In genomic region chr4:5573965-5574364, GRCh38 we compare ENCODE assay signal across 36 cellular contexts.
"Had no signal": no experiment of that assay in that cellular context is flagged by ENCODE, and none has a peak within 500 bp of the region (broad histone marks: within the 10 kb centered on the region; RNA-seq: fewer than 3 reads in every experiment).

No MANE protein-coding gene starts in this region.

- H3K9me3 ChIP-seq: adrenal gland, body of pancreas had no signal

- H3K36me3 ChIP-seq: adrenal gland had no signal

- H3K4me3 Mint-ChIP-seq: activated B cell treated with CpG ODN at 0.5 μM for 24 hours; activated CD4-positive, alpha-beta memory T cell treated with anti-CD3 and anti-CD28 coated beads for 36 hours; activated CD4-positive, alpha-beta T cell treated with anti-CD3 and anti-CD28 coated beads, Interleukin-2, amount 10 ng/mL, durations not matched to agents 24 days and 14 days; activated CD8-positive, alpha-beta T cell treated with anti-CD3 and anti-CD28 coated beads for 36 hours; activated naive CD4-positive, alpha-beta T cell treated with anti-CD3 and anti-CD28 coated beads for 36 hours; activated naive CD8-positive, alpha-beta T cell treated with anti-CD3 and anti-CD28 coated beads for 36 hours; activated T-cell treated with anti-CD3 and anti-CD28 coated beads, Interleukin-2, amount 50 U/mL, for 4 hours; activated T-cell treated with anti-CD3 and anti-CD28 coated beads, Interleukin-2, amount 50 U/mL, for 72 hours; activated T-helper 1 cell treated with anti-CD3 and anti-CD28 coated beads, Interleukin-12 subunit alpha, Interleukin-12 subunit beta, Interleukin-2, Interleukin-4 antibody, amounts not matched to agents 30 ng/mL and 10 ng/mL and 1 ng/mL, durations not matched to agents 14 hours and 24 hours and 36 hours; activated T-helper 17 cell treated with anti-CD3 and anti-CD28 coated beads, Interleukin-2, amount 50 U/mL, for 72 hours; T-helper 1 cell treated with Interleukin-12 subunit alpha and Interleukin-12 subunit beta and Interleukin-4 antibody, amounts not matched to agents 30 μg/mL and 1 μg/mL, for 36 hours; T-helper 2 cell treated with Interferon-gamma antibody and Interleukin-4, amounts not matched to agents 5 μg/mL and 100 μg/mL, for 36 hours had no signal

- ATAC-seq: activated CD8-positive, alpha-beta T cell treated with anti-CD3 and anti-CD28 coated beads for 36 hours; activated naive CD4-positive, alpha-beta T cell treated with anti-CD3 and anti-CD28 coated beads, Interleukin-2, amount 50 U/mL, for 72 hours; activated T-cell treated with anti-CD3 and anti-CD28 coated beads, Interleukin-2, amount 50 U/mL, for 4 hours; activated T-cell treated with anti-CD3 and anti-CD28 coated beads, Interleukin-2, amount 50 U/mL, for 72 hours; activated T-helper 17 cell treated with anti-CD3 and anti-CD28 coated beads, Interleukin-2, amount 50 U/mL, for 72 hours; body of pancreas had no signal

- H3K4me1 Mint-ChIP-seq: activated B cell treated with CpG ODN at 0.5 μM for 24 hours; activated CD4-positive, alpha-beta T cell treated with anti-CD3 and anti-CD28 coated beads, Interleukin-2, amount 10 ng/mL, durations not matched to agents 24 days and 14 days; activated naive CD8-positive, alpha-beta T cell treated with anti-CD3 and anti-CD28 coated beads for 36 hours; activated T-helper 17 cell treated with anti-CD3 and anti-CD28 coated beads, Interleukin-2, amount 50 U/mL, for 72 hours had no signal

- H3K27me3 Mint-ChIP-seq: activated B cell treated with CpG ODN at 0.5 μM for 24 hours; activated CD4-positive, alpha-beta memory T cell treated with anti-CD3 and anti-CD28 coated beads for 36 hours; activated CD4-positive, alpha-beta T cell treated with anti-CD3 and anti-CD28 coated beads, Interleukin-2, amount 10 ng/mL, durations not matched to agents 24 days and 14 days; activated CD8-positive, alpha-beta T cell treated with anti-CD3 and anti-CD28 coated beads for 36 hours; activated naive CD8-positive, alpha-beta T cell treated with anti-CD3 and anti-CD28 coated beads for 36 hours; activated T-helper 17 cell treated with anti-CD3 and anti-CD28 coated beads, Interleukin-2, amount 50 U/mL, for 72 hours had no signal

- H3K27me3 ChIP-seq: adrenal gland, body of pancreas, brain microvascular endothelial cell, breast epithelium had no signal

- H3K27ac ChIP-seq: adrenal gland, body of pancreas, brain microvascular endothelial cell, breast epithelium, VCaP had no signal

- H3K4me3 ChIP-seq: adrenal gland, body of pancreas, breast epithelium had no signal

- H3K36me3 Mint-ChIP-seq: activated CD4-positive, alpha-beta memory T cell treated with anti-CD3 and anti-CD28 coated beads for 36 hours; activated naive CD4-positive, alpha-beta T cell treated with anti-CD3 and anti-CD28 coated beads, Interleukin-2, amount 50 U/mL, for 72 hours; activated naive CD8-positive, alpha-beta T cell treated with anti-CD3 and anti-CD28 coated beads for 36 hours had no signal

- H3K27ac Mint-ChIP-seq: activated B cell treated with CpG ODN at 0.5 μM for 24 hours; activated CD4-positive, alpha-beta memory T cell treated with anti-CD3 and anti-CD28 coated beads for 36 hours; activated CD4-positive, alpha-beta T cell treated with anti-CD3 and anti-CD28 coated beads, Interleukin-2, amount 10 ng/mL, durations not matched to agents 24 days and 14 days; activated CD8-positive, alpha-beta T cell treated with anti-CD3 and anti-CD28 coated beads for 36 hours; activated naive CD4-positive, alpha-beta T cell treated with anti-CD3 and anti-CD28 coated beads for 36 hours; activated naive CD4-positive, alpha-beta T cell treated with anti-CD3 and anti-CD28 coated beads, Interleukin-2, amount 50 U/mL, for 72 hours; activated naive CD8-positive, alpha-beta T cell treated with anti-CD3 and anti-CD28 coated beads for 36 hours; activated T-cell treated with anti-CD3 and anti-CD28 coated beads, Interleukin-2, amount 50 U/mL, for 72 hours; activated T-helper 1 cell treated with anti-CD3 and anti-CD28 coated beads, Interleukin-12 subunit alpha, Interleukin-12 subunit beta, Interleukin-2, Interleukin-4 antibody, amounts not matched to agents 30 ng/mL and 10 ng/mL and 1 ng/mL, durations not matched to agents 14 hours and 24 hours and 36 hours; activated T-helper 17 cell treated with anti-CD3 and anti-CD28 coated beads, Interleukin-2, amount 50 U/mL, for 72 hours; T-helper 1 cell treated with Interleukin-12 subunit alpha and Interleukin-12 subunit beta and Interleukin-4 antibody, amounts not matched to agents 30 μg/mL and 1 μg/mL, for 36 hours; T-helper 2 cell treated with Interferon-gamma antibody and Interleukin-4, amounts not matched to agents 5 μg/mL and 100 μg/mL, for 36 hours had no signal

- H3K9me3 Mint-ChIP-seq: activated B cell treated with CpG ODN at 0.5 μM for 24 hours; activated CD4-positive, alpha-beta memory T cell treated with anti-CD3 and anti-CD28 coated beads for 36 hours; activated CD4-positive, alpha-beta T cell treated with anti-CD3 and anti-CD28 coated beads, Interleukin-2, amount 10 ng/mL, durations not matched to agents 24 days and 14 days; activated CD8-positive, alpha-beta T cell treated with anti-CD3 and anti-CD28 coated beads for 36 hours; activated naive CD8-positive, alpha-beta T cell treated with anti-CD3 and anti-CD28 coated beads for 36 hours; activated T-cell treated with anti-CD3 and anti-CD28 coated beads, Interleukin-2, amount 50 U/mL, for 4 hours; activated T-helper 17 cell treated with anti-CD3 and anti-CD28 coated beads, Interleukin-2, amount 50 U/mL, for 72 hours; T-helper 1 cell treated with Interleukin-12 subunit alpha and Interleukin-12 subunit beta and Interleukin-4 antibody, amounts not matched to agents 30 μg/mL and 1 μg/mL, for 36 hours; T-helper 2 cell treated with Interferon-gamma antibody and Interleukin-4, amounts not matched to agents 5 μg/mL and 100 μg/mL, for 36 hours had no signal

- H3K4me1 ChIP-seq: adrenal gland, body of pancreas had no signal

- DNase-seq: activated B cell treated with CpG ODN at 0.5 μM for 24 hours; activated CD4-positive, alpha-beta memory T cell treated with anti-CD3 and anti-CD28 coated beads for 36 hours; activated CD4-positive, alpha-beta T cell treated with anti-CD3 and anti-CD28 coated beads for 4 hours; activated CD4-positive, alpha-beta T cell treated with anti-CD3 and anti-CD28 coated beads, Interleukin-2, amount 10 ng/mL, durations not matched to agents 24 days and 14 days; activated CD4-positive, alpha-beta T cell treated with anti-CD3 and anti-CD28 coated beads, Interleukin-2, amount 50 U/mL, for 1 hour; activated CD4-positive, alpha-beta T cell treated with anti-CD3 and anti-CD28 coated beads, Interleukin-2, amount 50 U/mL, for 4 hours; activated CD4-positive, CD25-positive, alpha-beta regulatory T cell treated with anti-CD3 and anti-CD28 coated beads, Interleukin-2, amount 50 U/mL, for 72 hours; activated CD8-positive, alpha-beta memory T cell treated with anti-CD3 and anti-CD28 coated beads, Interleukin-2, amount 50 U/mL, for 4 hours; activated CD8-positive, alpha-beta T cell treated with anti-CD3 and anti-CD28 coated beads for 36 hours; activated effector memory CD4-positive, alpha-beta T cell treated with anti-CD3 and anti-CD28 coated beads, Interleukin-2, amount 50 U/mL, for 16 hours; activated gamma-delta T cell treated with Interleukin-2 at 50 U/mL for 16 hours; activated naive CD4-positive, alpha-beta T cell; activated naive CD4-positive, alpha-beta T cell treated with anti-CD3 and anti-CD28 coated beads for 36 hours; activated naive CD4-positive, alpha-beta T cell treated with anti-CD3 and anti-CD28 coated beads, Interleukin-2, amount 50 U/mL, for 16 hours; activated naive CD8-positive, alpha-beta T cell treated with anti-CD3 and anti-CD28 coated beads for 36 hours; activated T-cell treated with anti-CD3 and anti-CD28 coated beads for 4 hours; activated T-cell treated with anti-CD3 and anti-CD28 coated beads, Interleukin-2, amount 50 U/mL, for 1 hour; activated T-cell treated with anti-CD3 and anti-CD28 coated beads, Interleukin-2, amount 50 U/mL, for 4 hours; activated T-cell treated with anti-CD3 and anti-CD28 coated beads, Interleukin-2, amount 50 U/mL, for 72 hours; adrenal gland; amniotic stem cell; aorta; body of pancreas; brain microvascular endothelial cell; central memory CD4-positive, alpha-beta T cell; cerebellar nuclear complex; T-helper 1 cell; T-helper 2 cell; T-helper 9 cell had no signal
